In the genomic region with DNA sequence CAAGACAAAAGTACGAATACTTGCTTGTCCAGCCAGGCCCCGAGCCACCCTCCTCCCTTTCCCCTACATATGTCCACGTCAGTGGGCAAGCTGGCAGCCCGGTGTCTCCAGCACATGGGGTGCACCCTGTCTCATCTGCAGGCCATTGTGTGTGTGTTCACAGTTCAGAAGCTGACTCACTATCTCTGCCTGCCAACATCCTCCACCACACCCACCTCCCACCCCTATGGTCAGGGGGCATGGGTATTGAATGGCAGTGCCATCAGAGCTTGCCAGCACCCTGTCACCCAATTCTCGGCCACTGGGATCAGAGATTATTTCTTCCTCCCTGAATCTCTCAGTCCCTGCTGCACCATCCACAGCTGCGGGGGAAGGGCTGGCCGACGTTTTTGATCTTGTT, we compare ENCODE assay signal across 12 cellular contexts.
A peak's percentile ranks its signal among the peaks of the same experiment; 100 is the strongest.
DNase-seq lines count a peak whose midpoint lies in the region; ATAC-seq and TF ChIP-seq lines count a peak whose summit lies in the region.
"Had no signal": no experiment of that assay in that cellular context is flagged by ENCODE, and none has a peak within 500 bp of the region (broad histone marks: within the 10 kb centered on the region; RNA-seq: fewer than 3 reads in every experiment).

No MANE protein-coding gene starts in this region.

- H3K4me3 ChIP-seq in heart right ventricle: no peak overlapping the region
- no peak overlapping the region for H3K4me3 ChIP-seq in right cardiac atrium (ENCODE audit: low read length)

- H3K27me3 ChIP-seq in heart right ventricle: no peaks in the 10 kb centered on the region
- H3K27me3 ChIP-seq in right cardiac atrium (ENCODE audit: control insufficient read depth, insufficient read depth): no peaks in the 10 kb centered on the region
- H3K27me3 ChIP-seq: neutrophil had no signal

- H3K4me3 Mint-ChIP-seq in natural killer cell treated with Interleukin-12 subunit alpha and Interleukin-12 subunit beta and Interleukin-15 and Interleukin-18, amount 100 ng/mL, for 72 hours: no peak overlapping the region
- H3K4me3 Mint-ChIP-seq: T-helper 1 cell treated with Interleukin-12 subunit alpha and Interleukin-12 subunit beta and Interleukin-4 antibody, amounts not matched to agents 30 μg/mL and 1 μg/mL, for 36 hours had no signal

- H3K27ac ChIP-seq in heart right ventricle: no peak overlapping the region
- no peak overlapping the region for H3K27ac ChIP-seq in right cardiac atrium (ENCODE audit: low read length)
- H3K27ac ChIP-seq: neutrophil had no signal

- H3K4me1 ChIP-seq in heart right ventricle: peaks cover 0 to 5% (median 0%) of the 10 kb centered on the region in 9 donors
- peaks cover 2% of the 10 kb centered on the region for H3K4me1 ChIP-seq in right cardiac atrium (ENCODE audit: control insufficient read depth, insufficient read depth, low read length)

- intact Hi-C loops in heart right ventricle (cut with DNase I): no loop called here
- intact Hi-C loops in cardiac septum (cut with DNase I): no loop called here
- intact Hi-C loops in right cardiac atrium (cut with DNase I): no loop called here

- H3K27ac Mint-ChIP-seq in natural killer cell treated with Interleukin-12 subunit alpha and Interleukin-12 subunit beta and Interleukin-15 and Interleukin-18, amount 100 ng/mL, for 72 hours: no peak overlapping the region
- H3K27ac Mint-ChIP-seq: T-helper 1 cell treated with Interleukin-12 subunit alpha and Interleukin-12 subunit beta and Interleukin-4 antibody, amounts not matched to agents 30 μg/mL and 1 μg/mL, for 36 hours had no signal

- no peaks in the 10 kb centered on the region for H3K27me3 Mint-ChIP-seq in natural killer cell treated with Interleukin-12 subunit alpha and Interleukin-12 subunit beta and Interleukin-15 and Interleukin-18, amount 100 ng/mL, for 72 hours

- DNase-seq in heart right ventricle: no peak
- DNase-seq in cardiac septum (ENCODE audit: low spot score): no peak
- DNase-seq in astrocyte of the hippocampus (ENCODE audit: low read depth, low spot score): peak; percentile 51
- DNase-seq in right cardiac atrium: peak in 2 of 3 donors; percentile 40 to 55
- peak; percentile 44 for DNase-seq in superior temporal gyrus (ENCODE audit: extremely low spot score)
- DNase-seq in GM19238 (ENCODE audit: insufficient read length, low spot score): no peak
- DNase-seq in natural killer cell treated with Interleukin-12 subunit alpha and Interleukin-12 subunit beta and Interleukin-15 and Interleukin-18, amount 100 ng/mL, for 72 hours (ENCODE audit: low spot score): no peak
- DNase-seq in stimulated activated CD4-positive, alpha-beta T cell treated with anti-CD3 and anti-CD28 coated beads, Interleukin-15, amount 100 ng/mL, for 24 hours: no peak
- DNase-seq: AML-193, cerebellar nuclear complex had no signal

- peaks cover 3% of the 10 kb centered on the region in 2 donors for H3K4me1 Mint-ChIP-seq in natural killer cell treated with Interleukin-12 subunit alpha and Interleukin-12 subunit beta and Interleukin-15 and Interleukin-18, amount 100 ng/mL, for 72 hours (ENCODE audit: low read depth in 2 of 2)

- no peaks in the 10 kb centered on the region for H3K36me3 ChIP-seq in heart right ventricle
- H3K36me3 ChIP-seq: neutrophil had no signal

- no peaks in the 10 kb centered on the region for H3K9me3 Mint-ChIP-seq in natural killer cell treated with Interleukin-12 subunit alpha and Interleukin-12 subunit beta and Interleukin-15 and Interleukin-18, amount 100 ng/mL, for 72 hours
- H3K9me3 Mint-ChIP-seq: T-helper 1 cell treated with Interleukin-12 subunit alpha and Interleukin-12 subunit beta and Interleukin-4 antibody, amounts not matched to agents 30 μg/mL and 1 μg/mL, for 36 hours had no signal

- ATAC-seq in heart right ventricle (peak in 7 of 8 donors; percentile 12 to 88 (median 51)), right cardiac atrium (peak; percentile 60 to 89)
- ATAC-seq in natural killer cell treated with Interleukin-12 subunit alpha and Interleukin-12 subunit beta and Interleukin-15 and Interleukin-18, amount 100 ng/mL, for 72 hours: no peak

- no peak for TF ChIP-seq CTCF in heart right ventricle (IDR thresholded peaks at IDR 0.05)

- H3K36me3 Mint-ChIP-seq in natural killer cell treated with Interleukin-12 subunit alpha and Interleukin-12 subunit beta and Interleukin-15 and Interleukin-18, amount 100 ng/mL, for 72 hours: no peaks in the 10 kb centered on the region

- H3K9me3 ChIP-seq in heart right ventricle (peaks cover 0 to 7% (median 0%) of the 10 kb centered on the region in 11 donors), right cardiac atrium (ENCODE audit: control insufficient read depth, low read length) (no peaks in the 10 kb centered on the region)
- H3K9me3 ChIP-seq: neutrophil had no signal

- 88 to 89% methylated on average over 8 of the region's 8 CpGs for WGBS in heart right ventricle, 2 donors
- WGBS in right cardiac atrium: 73% methylated on average over 8 of the region's 8 CpGs

Comparison
In these comparisons a context has a peak if more than half of its experiments do, and no peak if none do; other contexts are left out.
1. DNase-seq: peak in astrocyte of the hippocampus (single experiment), right cardiac atrium (2 of 3) and superior temporal gyrus (single experiment); none in heart right ventricle (0 of 2), cardiac septum (single experiment), GM19238 (single experiment), natural killer cell treated with Interleukin-12 subunit alpha and Interleukin-12 subunit beta and Interleukin-15 and Interleukin-18, amount 100 ng/mL, for 72 hours (single experiment) and stimulated activated CD4-positive, alpha-beta T cell treated with anti-CD3 and anti-CD28 coated beads, Interleukin-15, amount 100 ng/mL, for 24 hours (single experiment).
2. ATAC-seq: peak in heart right ventricle (7 of 8) and right cardiac atrium (2 of 2); none in natural killer cell treated with Interleukin-12 subunit alpha and Interleukin-12 subunit beta and Interleukin-15 and Interleukin-18, amount 100 ng/mL, for 72 hours (0 of 2).